ENCODE assay signal across 9 cellular contexts in the genomic region with DNA sequence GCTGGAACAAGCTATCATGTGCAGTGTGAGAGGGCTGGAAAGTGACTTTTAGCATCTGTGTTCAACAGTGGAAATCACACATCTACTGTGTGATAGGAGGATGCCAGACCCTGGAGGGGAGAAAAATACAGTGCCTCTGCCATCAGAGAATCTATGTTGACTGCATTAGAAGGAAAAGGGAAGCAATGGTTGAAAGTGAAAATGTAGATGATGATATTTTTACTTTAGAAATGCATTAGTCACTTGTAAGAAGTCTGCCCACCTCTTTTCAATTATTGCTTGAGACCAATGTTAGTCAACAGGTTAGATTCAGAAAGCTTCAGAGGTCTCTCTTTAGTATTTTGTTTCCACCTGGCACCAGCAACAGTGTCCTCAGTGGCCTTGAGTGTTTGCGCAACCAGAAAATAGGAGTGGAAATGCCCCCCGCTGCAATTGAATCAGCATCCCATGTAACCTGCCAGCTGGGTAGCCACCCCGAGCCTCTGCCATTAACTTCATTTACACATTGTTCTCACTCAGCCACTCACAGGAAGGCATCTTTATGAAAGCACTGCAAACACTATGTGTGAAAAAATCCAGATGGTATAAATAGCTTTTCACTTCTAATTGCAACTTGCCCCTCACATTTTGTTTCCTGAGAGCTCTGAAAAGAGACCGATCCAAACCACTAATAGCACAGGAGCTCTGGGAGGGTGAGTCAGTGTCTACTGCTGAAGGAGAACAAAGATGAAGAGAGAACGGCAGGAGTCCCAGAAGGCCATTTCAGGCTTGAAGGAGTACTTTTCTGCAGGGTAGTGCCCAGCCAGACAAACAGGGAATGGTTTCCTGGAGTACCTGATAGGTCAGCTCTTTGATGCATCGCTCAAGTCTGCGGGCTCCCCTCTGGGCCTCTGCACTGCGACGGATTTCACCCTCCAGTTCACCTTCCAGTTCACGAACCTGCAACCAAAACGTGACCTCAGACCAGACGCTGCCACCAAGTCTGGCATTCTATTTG.
DNase-seq lines count a peak whose midpoint lies in the region; ATAC-seq, FAIRE-seq and TF ChIP-seq lines count a peak whose summit lies in the region.
"Had no signal": no experiment of that assay in that cellular context is flagged by ENCODE, and none has a peak within 500 bp of the region (broad histone marks: within the 10 kb centered on the region; RNA-seq: fewer than 3 reads in every experiment).

No MANE protein-coding gene starts in this region.

- peak; percentile 64 for ATAC-seq in HG02870 (IDR thresholded peaks at IDR 0.05; ENCODE audit: unreplicated experiment)
- ATAC-seq in left colon: peak; percentile 3
- ATAC-seq: A549 had no signal

- CTCF ChIA-PET in RWPE1 (lab: Yijun Ruan, JAX): interaction anchor here (0.5 kb wide), 1 partner anchor 103 kb away, joined by 3 read pairs; no protein-coding TSS in a partner anchor

- POLR2A ChIA-PET in RWPE1 (lab: Yijun Ruan, JAX; ENCODE audit: low non-redundant PET): no interaction called here

- WGBS in spleen, 5 donors: 69 to 83% (median 77%) methylated on average over 12 of the region's 12 CpGs
- 71 to 88% (median 87%) methylated on average over 12 of the region's 12 CpGs for WGBS in small intestine, 3 donors

- H3K4me3 ChIP-seq in spleen (no peak overlapping the region), small intestine (ENCODE audit: low read depth in 1 of 2, low read length in 2 of 2) (no peak overlapping the region)
- H3K4me3 ChIP-seq: A549 had no signal

- TF ChIP-seq POLR2A in spleen (IDR thresholded peaks at IDR 0.05): no peak

- H3K9me3 ChIP-seq in spleen (no peaks in the 10 kb centered on the region), small intestine (ENCODE audit: control insufficient read depth, low read depth) (no peaks in the 10 kb centered on the region)
- H3K9me3 ChIP-seq: A549 had no signal

- intact Hi-C loops in left colon (cut with DNase I, micrococcal nuclease) (no loop called here), spleen (cut with DNase I; ENCODE audit: low total_unique reads) (no loop called here)

- H3K27me3 ChIP-seq in spleen (replicated peaks in 1 of 7) (no peaks in the 10 kb centered on the region), small intestine (ENCODE audit: control insufficient read depth in 2 of 2, insufficient read depth in 2 of 2, low read length in 2 of 2) (no peaks in the 10 kb centered on the region)

- H3K4me1 ChIP-seq in spleen (peaks cover 0 to 8% (median 0%) of the 10 kb centered on the region in 6 donors), small intestine (ENCODE audit: control insufficient read depth in 2 of 2, insufficient read depth in 1 of 2, low read depth in 1 of 2, low read length in 1 of 2) (peaks cover 0 to 3% of the 10 kb centered on the region in 2 donors)

- H3K27ac ChIP-seq in spleen (no peak overlapping the region), small intestine (ENCODE audit: low read depth in 1 of 2, low read length in 1 of 2) (no peak overlapping the region), RWPE1 (no peak overlapping the region)
- H3K27ac ChIP-seq: A549 had no signal

- TF ChIP-seq CTCF in spleen (IDR thresholded peaks at IDR 0.05 in 8 of 11, conservative IDR thresholded peaks at IDR 0.05 in 3 of 11) (no peak), RWPE1 (conservative IDR thresholded peaks at IDR 0.05; ENCODE audit: low read depth) (no peak)

- DNase-seq in NOMO-1 treated with DMSO at 0.1 percent for 48 hours (lab: John Stamatoyannopoulos, UW; ENCODE audit: unreplicated experiment) (peak; percentile 75), NOMO-1 treated with dmso at 0.1 percent for 144 hours (lab: John Stamatoyannopoulos, UW; ENCODE audit: unreplicated experiment) (no peak), NCI-H187 (lab: John Stamatoyannopoulos, UW) (peak; percentile 54 to 55), left colon (peak in 1 of 2 donors; percentile 18), spleen (no peak), small intestine (no peak), RWPE1 (ENCODE audit: low spot score) (no peak)

- H3K36me3 ChIP-seq in spleen (no peaks in the 10 kb centered on the region), small intestine (ENCODE audit: control insufficient read depth in 2 of 2, insufficient read depth in 2 of 2, low read length in 2 of 2) (no peaks in the 10 kb centered on the region)

- FAIRE-seq in small intestine (lab: Jason Lieb, UNC): no peak
- FAIRE-seq: A549 had no signal

Comparison
In these comparisons a context has a peak if more than half of its experiments do, and no peak if none do; other contexts are left out.
1. DNase-seq: peak in NOMO-1 treated with DMSO at 0.1 percent for 48 hours (single experiment) and NCI-H187 (2 of 2); none in NOMO-1 treated with dmso at 0.1 percent for 144 hours (single experiment), spleen (single experiment), small intestine (single experiment) and RWPE1 (single experiment).